Comparison of ENCODE assay signal across 13 cellular contexts in genomic region chr6:113997106-113997505, GRCh38. TPM values are rescaled to one million over a fixed set of nuclear protein-coding genes. Genes with fewer than 3 reads are reported as not detected.
A peak's percentile ranks its signal among the peaks of the same experiment; 100 is the strongest.
DNase-seq lines count a peak whose midpoint lies in the region; ATAC-seq and TF ChIP-seq lines count a peak whose summit lies in the region.
"Had no signal": no experiment of that assay in that cellular context is flagged by ENCODE, and none has a peak within 500 bp of the region (broad histone marks: within the 10 kb centered on the region; RNA-seq: fewer than 3 reads in every experiment).

No MANE protein-coding gene starts in this region.

- peaks cover 32% of the 10 kb centered on the region for H3K4me1 ChIP-seq in left ventricle myocardium inferior
- peaks cover 0 to 2% of the 10 kb centered on the region in 2 donors for H3K4me1 ChIP-seq in aorta (ENCODE audit: control insufficient read depth in 1 of 2, insufficient read depth in 2 of 2, low read length in 2 of 2)

- H3K27me3 ChIP-seq in left ventricle myocardium inferior (ENCODE audit: low read depth) (no peaks in the 10 kb centered on the region), aorta (ENCODE audit: control insufficient read depth in 1 of 2, insufficient read depth in 2 of 2, low read length in 1 of 2) (no peaks in the 10 kb centered on the region)

- H3K36me3 ChIP-seq in left ventricle myocardium inferior = no peaks in the 10 kb centered on the region
- H3K36me3 ChIP-seq in aorta (ENCODE audit: control insufficient read depth in 1 of 2, insufficient read depth in 2 of 2, low read length in 1 of 2) = no peaks in the 10 kb centered on the region

- intact Hi-C loops in left ventricle myocardium inferior (cut with micrococcal nuclease) = no loop called here
- intact Hi-C loops in Right ventricle myocardium inferior (cut with DNase I) = loop anchor here (10.0 kb wide), 1 partner anchor 118 kb away; no protein-coding TSS in a partner anchor
- intact Hi-C loops in aorta (cut with DNase I) = loop anchor here in 1 of 2 donors (5.0 kb wide), 1 partner anchor 110 kb away; no protein-coding TSS in a partner anchor

- TF ChIP-seq CTCF in left ventricle myocardium inferior (IDR thresholded peaks at IDR 0.05; ENCODE audit: borderline replicate concordance) = no peak

- DNase-seq in left ventricle myocardium inferior = no peak
- DNase-seq in Right ventricle myocardium inferior (ENCODE audit: missing footprints) = no peak
- peak; percentile 78 for DNase-seq in astrocyte of the hippocampus (ENCODE audit: low read depth, low spot score)
- peak; percentile 61 for DNase-seq in hepatic stellate cell (ENCODE audit: low spot score)
- DNase-seq in aorta = no peak
- DNase-seq in putamen (ENCODE audit: low spot score) = no peak
- DNase-seq in D341Med (ENCODE audit: low spot score) = no peak
- DNase-seq: activated CD8-positive, alpha-beta memory T cell treated with anti-CD3 and anti-CD28 coated beads, Interleukin-2, amount 50 U/mL, for 48 hours; AML-193; Karpas-422; NCI-H446 treated with DMSO at 0.1 percent for 48 hours; posterior cingulate gyrus had no signal

- H3K4me3 ChIP-seq in left ventricle myocardium inferior (no peak overlapping the region), aorta (ENCODE audit: low read length in 2 of 2) (no peak overlapping the region)

- 21 to 24% methylated on average over 4 of the region's 4 CpGs for WGBS in aorta, 2 donors

- peak overlapping the region; percentile 9 for H3K27ac ChIP-seq in left ventricle myocardium inferior (replicated peaks)
- no peak overlapping the region for H3K27ac ChIP-seq in aorta (ENCODE audit: low read depth in 1 of 2, low read length in 2 of 2)

- ATAC-seq in Right ventricle myocardium inferior (no peak), aorta (ENCODE audit: low FRiP score) (peak; percentile 58), HG03469 (IDR thresholded peaks at IDR 0.05; ENCODE audit: unreplicated experiment) (no peak)

- H3K9me3 ChIP-seq in left ventricle myocardium inferior (replicated peaks) = no peaks in the 10 kb centered on the region
- no peaks in the 10 kb centered on the region for H3K9me3 ChIP-seq in aorta (ENCODE audit: control insufficient read depth, low read length)

RNA-seq across cellular contexts. Expression of gene HDAC2, which starts 26.2 kb away (rescaled TPM):
- total RNA-seq in left ventricle myocardium inferior = 44.3 TPM
- total RNA-seq in Right ventricle myocardium inferior = 41.3 TPM
- total RNA-seq in aorta = 10 to 100 TPM; 57.1 to 61.5 TPM
- polyA plus RNA-seq in aorta = 10 to 100 TPM; 42.3 to 54.5 TPM

Comparison
In these comparisons a context has a peak if more than half of its experiments do, and no peak if none do; other contexts are left out.
1. DNase-seq: peak in astrocyte of the hippocampus (single experiment) and hepatic stellate cell (single experiment); none in left ventricle myocardium inferior (single experiment), Right ventricle myocardium inferior (single experiment), aorta (0 of 2), putamen (single experiment) and D341Med (single experiment).